Comparison of ENCODE assay signal across 19 cellular contexts in the genomic region with DNA sequence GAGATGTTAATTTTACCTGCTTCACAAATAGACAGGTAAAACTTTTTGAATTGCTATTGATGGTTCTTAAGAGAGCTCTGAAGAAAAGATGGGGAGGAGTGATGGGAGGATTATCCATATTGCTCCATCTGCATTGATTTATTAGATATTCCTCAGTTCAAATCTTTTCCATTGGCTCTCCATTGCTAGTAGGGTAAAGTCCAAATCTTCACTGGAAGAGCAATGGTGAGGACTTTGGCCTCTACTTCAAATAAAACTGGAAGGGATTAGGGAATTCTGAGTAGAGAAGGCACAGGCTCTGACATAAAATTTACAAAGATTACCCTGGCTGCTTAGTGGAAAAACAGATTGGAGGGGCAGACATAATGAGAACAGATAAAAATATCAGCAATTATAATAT.
DNase-seq lines count a peak whose midpoint lies in the region; ATAC-seq, FAIRE-seq and TF ChIP-seq lines count a peak whose summit lies in the region.
"Had no signal": no experiment of that assay in that cellular context is flagged by ENCODE, and none has a peak within 500 bp of the region (broad histone marks: within the 10 kb centered on the region; RNA-seq: fewer than 3 reads in every experiment).

No MANE protein-coding gene starts in this region.

- H2AFZ ChIP-seq in mesenchymal stem cell (ENCODE audit: low read depth, low read length), result peak overlapping the region; percentile 27

- no peak overlapping the region for H4K8ac ChIP-seq in mesenchymal stem cell (ENCODE audit: low read length)

- no peaks in the 10 kb centered on the region for H3K9me3 ChIP-seq in mesenchymal stem cell (ENCODE audit: control insufficient read depth, low read length)
- H3K9me3 ChIP-seq: BE2C, BLaER1 had no signal

- no peak overlapping the region for H3K4me2 ChIP-seq in mesenchymal stem cell (ENCODE audit: low read length, poor library complexity, severe bottlenecking)
- H3K4me2 ChIP-seq: BLaER1 had no signal

- DNase-seq in D721Med (ENCODE audit: insufficient read length, low spot score), result no peak
- no peak for DNase-seq in left lobe of liver (ENCODE audit: low spot score)
- no peak for DNase-seq in mesenchymal stem cell
- no peak for DNase-seq in epidermal melanocyte (ENCODE audit: insufficient read length, low spot score)
- DNase-seq: 8988T; ACHN; BE2C; CD4-positive, alpha-beta memory T cell; CD4-positive, CD25-positive, alpha-beta regulatory T cell; CD8-positive, alpha-beta memory T cell; COR-L47; DMS79 treated with DMSO at 0.1 percent for 48 hours; GF-D8 had no signal

- FAIRE-seq in D721Med (lab: Jason Lieb, UNC), result peak; percentile 6
- FAIRE-seq: A204.1, G401.6, GM12891, GM19239 had no signal

- H2AK5ac ChIP-seq in mesenchymal stem cell (ENCODE audit: low read length, severe bottlenecking), result no peak overlapping the region

- no peak overlapping the region for H3K18ac ChIP-seq in mesenchymal stem cell (ENCODE audit: low read depth in 1 of 2, low read length in 2 of 2)

- TF ChIP-seq CTCF in D721Med (IDR thresholded peaks at IDR 0.05; ENCODE audit: insufficient read depth, missing control alignments), result no peak

- H3K4me1 ChIP-seq in mesenchymal stem cell (ENCODE audit: control insufficient read depth, insufficient read depth, low read depth, low read length), result no peaks in the 10 kb centered on the region
- H3K4me1 ChIP-seq: BE2C, BLaER1 had no signal

- no peak overlapping the region for H2BK120ac ChIP-seq in mesenchymal stem cell (ENCODE audit: low read depth, low read length)

- no peak overlapping the region for H3K4ac ChIP-seq in mesenchymal stem cell (ENCODE audit: low read depth in 1 of 2, low read length in 2 of 2)

- H2BK5ac ChIP-seq in mesenchymal stem cell (ENCODE audit: low read depth, low read length, poor library complexity, severe bottlenecking), result no peak overlapping the region

- H3K23ac ChIP-seq in mesenchymal stem cell (ENCODE audit: low read length in 2 of 2), result no peak overlapping the region

- no peak overlapping the region for H3K4me3 ChIP-seq in mesenchymal stem cell (ENCODE audit: insufficient read depth in 1 of 2, low read depth in 1 of 2, low read length in 2 of 2)
- H3K4me3 ChIP-seq: BLaER1 had no signal

- H3K27me3 ChIP-seq in mesenchymal stem cell (ENCODE audit: control insufficient read depth in 1 of 2, insufficient read depth in 1 of 2, low read length in 2 of 2), result no peaks in the 10 kb centered on the region
- H3K27me3 ChIP-seq: BE2C, BLaER1 had no signal

- no peak overlapping the region for H3K27ac ChIP-seq in mesenchymal stem cell (ENCODE audit: low read length, poor library complexity, severe bottlenecking)
- H3K27ac ChIP-seq: BLaER1 had no signal

- no peak overlapping the region for H2BK15ac ChIP-seq in mesenchymal stem cell (ENCODE audit: low read depth, poor library complexity, severe bottlenecking)

- H3K36me3 ChIP-seq in mesenchymal stem cell (ENCODE audit: control insufficient read depth in 1 of 2, insufficient read depth in 2 of 2, low read depth in 1 of 2, low read length in 2 of 2), result no peaks in the 10 kb centered on the region
- H3K36me3 ChIP-seq: BE2C, BLaER1 had no signal

- peak; percentile 80 for ATAC-seq in left lobe of liver
- no peak for ATAC-seq in HG02623 (IDR thresholded peaks at IDR 0.05; ENCODE audit: unreplicated experiment)

- no peak overlapping the region for H3K9ac ChIP-seq in mesenchymal stem cell (ENCODE audit: low read length)
- H3K9ac ChIP-seq: BLaER1 had no signal

- H2BK12ac ChIP-seq in mesenchymal stem cell (ENCODE audit: low read length in 2 of 2), result no peak overlapping the region

- H3K79me1 ChIP-seq in mesenchymal stem cell (replicated peaks; ENCODE audit: low read length, poor library complexity, severe bottlenecking), result no peaks in the 10 kb centered on the region

- H3K14ac ChIP-seq in mesenchymal stem cell (ENCODE audit: low read length in 2 of 2), result no peak overlapping the region

- H4K91ac ChIP-seq in mesenchymal stem cell (ENCODE audit: low read length), result no peak overlapping the region
